In genomic region chr3:194373912-194374311, GRCh38 we compare ENCODE assay signal across 2 cellular contexts.
TF ChIP-seq lines count a peak whose summit lies in the region.

No MANE protein-coding gene starts in this region.

TF ChIP-seq in H1, 55 proteins besides CTCF, POLR2A, EP300 and RAD21:
- TF ChIP-seq USF2 (IDR thresholded peaks at IDR 0.05; ENCODE audit: low read length) (no peak), POU5F1 (IDR thresholded peaks at IDR 0.05; ENCODE audit: low read depth, low read length) (no peak), CBX8 (IDR thresholded peaks at IDR 0.05; ENCODE audit: borderline replicate concordance, low read depth, low read length) (no peak), POLR2AphosphoS5 (IDR thresholded peaks at IDR 0.05; ENCODE audit: low read depth, low read length) (no peak), BCL11A (IDR thresholded peaks at IDR 0.05; ENCODE audit: low read depth in 2 of 2, low read length in 2 of 2) (no peak), RXRA (IDR thresholded peaks at IDR 0.05; ENCODE audit: insufficient read depth, low read depth, low read length) (no peak), PHF8 (conservative IDR thresholded peaks at IDR 0.05; ENCODE audit: low read depth, low read length) (no peak), SAP30 (IDR thresholded peaks at IDR 0.05; ENCODE audit: insufficient read depth, insufficient replicate concordance, low read length) (no peak), CREB1 (IDR thresholded peaks at IDR 0.05) (no peak), SP1 (IDR thresholded peaks at IDR 0.05; ENCODE audit: low read depth, low read length) (no peak), SUZ12 (IDR thresholded peaks at IDR 0.05; ENCODE audit: low read length) (no peak), EZH2 (IDR thresholded peaks at IDR 0.05; ENCODE audit: low read depth, low read length, severe bottlenecking) (no peak), JUN (IDR thresholded peaks at IDR 0.05; ENCODE audit: low read depth, low read length) (no peak), NANOG (IDR thresholded peaks at IDR 0.05; ENCODE audit: insufficient read depth, low read depth, low read length, poor library complexity, severe bottlenecking) (no peak), HDAC6 (IDR thresholded peaks at IDR 0.05; ENCODE audit: low read depth, low read length) (no peak)

TF ChIP-seq in GM23338, 12 proteins besides CTCF, POLR2A, EP300 and RAD21:
- no peak for TF ChIP-seq ETS1 (IDR thresholded peaks at IDR 0.05)
- TF ChIP-seq CREB1 (CRISPR knock-in tag; IDR thresholded peaks at IDR 0.05; ENCODE audit: low read depth) = no peak
- TF ChIP-seq ZNF331 (CRISPR knock-in tag; IDR thresholded peaks at IDR 0.05; ENCODE audit: low read depth) = no peak
- TF ChIP-seq, protein P1, sequence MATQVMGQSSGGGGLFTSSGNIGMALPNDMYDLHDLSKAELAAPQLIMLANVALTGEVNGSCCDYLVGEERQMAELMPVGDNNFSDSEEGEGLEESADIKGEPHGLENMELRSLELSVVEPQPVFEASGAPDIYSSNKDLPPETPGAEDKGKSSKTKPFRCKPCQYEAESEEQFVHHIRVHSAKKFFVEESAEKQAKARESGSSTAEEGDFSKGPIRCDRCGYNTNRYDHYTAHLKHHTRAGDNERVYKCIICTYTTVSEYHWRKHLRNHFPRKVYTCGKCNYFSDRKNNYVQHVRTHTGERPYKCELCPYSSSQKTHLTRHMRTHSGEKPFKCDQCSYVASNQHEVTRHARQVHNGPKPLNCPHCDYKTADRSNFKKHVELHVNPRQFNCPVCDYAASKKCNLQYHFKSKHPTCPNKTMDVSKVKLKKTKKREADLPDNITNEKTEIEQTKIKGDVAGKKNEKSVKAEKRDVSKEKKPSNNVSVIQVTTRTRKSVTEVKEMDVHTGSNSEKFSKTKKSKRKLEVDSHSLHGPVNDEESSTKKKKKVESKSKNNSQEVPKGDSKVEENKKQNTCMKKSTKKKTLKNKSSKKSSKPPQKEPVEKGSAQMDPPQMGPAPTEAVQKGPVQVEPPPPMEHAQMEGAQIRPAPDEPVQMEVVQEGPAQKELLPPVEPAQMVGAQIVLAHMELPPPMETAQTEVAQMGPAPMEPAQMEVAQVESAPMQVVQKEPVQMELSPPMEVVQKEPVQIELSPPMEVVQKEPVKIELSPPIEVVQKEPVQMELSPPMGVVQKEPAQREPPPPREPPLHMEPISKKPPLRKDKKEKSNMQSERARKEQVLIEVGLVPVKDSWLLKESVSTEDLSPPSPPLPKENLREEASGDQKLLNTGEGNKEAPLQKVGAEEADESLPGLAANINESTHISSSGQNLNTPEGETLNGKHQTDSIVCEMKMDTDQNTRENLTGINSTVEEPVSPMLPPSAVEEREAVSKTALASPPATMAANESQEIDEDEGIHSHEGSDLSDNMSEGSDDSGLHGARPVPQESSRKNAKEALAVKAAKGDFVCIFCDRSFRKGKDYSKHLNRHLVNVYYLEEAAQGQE (IDR thresholded peaks at IDR 0.05; ENCODE audit: unreplicated experiment) = no peak
- no peak for TF ChIP-seq ZNF114 (CRISPR knock-in tag; IDR thresholded peaks at IDR 0.05)
- no peak for TF ChIP-seq NANOG (IDR thresholded peaks at IDR 0.05; ENCODE audit: borderline replicate concordance)
- no peak for TF ChIP-seq POLR2AphosphoS5 (IDR thresholded peaks at IDR 0.05; ENCODE audit: low read depth)
- TF ChIP-seq EZH2 (IDR thresholded peaks at IDR 0.05; ENCODE audit: low read depth, unreplicated experiment) = no peak
- TF ChIP-seq JUNB (IDR thresholded peaks at IDR 0.05; ENCODE audit: unreplicated experiment) = no peak
- TF ChIP-seq, protein P2, sequence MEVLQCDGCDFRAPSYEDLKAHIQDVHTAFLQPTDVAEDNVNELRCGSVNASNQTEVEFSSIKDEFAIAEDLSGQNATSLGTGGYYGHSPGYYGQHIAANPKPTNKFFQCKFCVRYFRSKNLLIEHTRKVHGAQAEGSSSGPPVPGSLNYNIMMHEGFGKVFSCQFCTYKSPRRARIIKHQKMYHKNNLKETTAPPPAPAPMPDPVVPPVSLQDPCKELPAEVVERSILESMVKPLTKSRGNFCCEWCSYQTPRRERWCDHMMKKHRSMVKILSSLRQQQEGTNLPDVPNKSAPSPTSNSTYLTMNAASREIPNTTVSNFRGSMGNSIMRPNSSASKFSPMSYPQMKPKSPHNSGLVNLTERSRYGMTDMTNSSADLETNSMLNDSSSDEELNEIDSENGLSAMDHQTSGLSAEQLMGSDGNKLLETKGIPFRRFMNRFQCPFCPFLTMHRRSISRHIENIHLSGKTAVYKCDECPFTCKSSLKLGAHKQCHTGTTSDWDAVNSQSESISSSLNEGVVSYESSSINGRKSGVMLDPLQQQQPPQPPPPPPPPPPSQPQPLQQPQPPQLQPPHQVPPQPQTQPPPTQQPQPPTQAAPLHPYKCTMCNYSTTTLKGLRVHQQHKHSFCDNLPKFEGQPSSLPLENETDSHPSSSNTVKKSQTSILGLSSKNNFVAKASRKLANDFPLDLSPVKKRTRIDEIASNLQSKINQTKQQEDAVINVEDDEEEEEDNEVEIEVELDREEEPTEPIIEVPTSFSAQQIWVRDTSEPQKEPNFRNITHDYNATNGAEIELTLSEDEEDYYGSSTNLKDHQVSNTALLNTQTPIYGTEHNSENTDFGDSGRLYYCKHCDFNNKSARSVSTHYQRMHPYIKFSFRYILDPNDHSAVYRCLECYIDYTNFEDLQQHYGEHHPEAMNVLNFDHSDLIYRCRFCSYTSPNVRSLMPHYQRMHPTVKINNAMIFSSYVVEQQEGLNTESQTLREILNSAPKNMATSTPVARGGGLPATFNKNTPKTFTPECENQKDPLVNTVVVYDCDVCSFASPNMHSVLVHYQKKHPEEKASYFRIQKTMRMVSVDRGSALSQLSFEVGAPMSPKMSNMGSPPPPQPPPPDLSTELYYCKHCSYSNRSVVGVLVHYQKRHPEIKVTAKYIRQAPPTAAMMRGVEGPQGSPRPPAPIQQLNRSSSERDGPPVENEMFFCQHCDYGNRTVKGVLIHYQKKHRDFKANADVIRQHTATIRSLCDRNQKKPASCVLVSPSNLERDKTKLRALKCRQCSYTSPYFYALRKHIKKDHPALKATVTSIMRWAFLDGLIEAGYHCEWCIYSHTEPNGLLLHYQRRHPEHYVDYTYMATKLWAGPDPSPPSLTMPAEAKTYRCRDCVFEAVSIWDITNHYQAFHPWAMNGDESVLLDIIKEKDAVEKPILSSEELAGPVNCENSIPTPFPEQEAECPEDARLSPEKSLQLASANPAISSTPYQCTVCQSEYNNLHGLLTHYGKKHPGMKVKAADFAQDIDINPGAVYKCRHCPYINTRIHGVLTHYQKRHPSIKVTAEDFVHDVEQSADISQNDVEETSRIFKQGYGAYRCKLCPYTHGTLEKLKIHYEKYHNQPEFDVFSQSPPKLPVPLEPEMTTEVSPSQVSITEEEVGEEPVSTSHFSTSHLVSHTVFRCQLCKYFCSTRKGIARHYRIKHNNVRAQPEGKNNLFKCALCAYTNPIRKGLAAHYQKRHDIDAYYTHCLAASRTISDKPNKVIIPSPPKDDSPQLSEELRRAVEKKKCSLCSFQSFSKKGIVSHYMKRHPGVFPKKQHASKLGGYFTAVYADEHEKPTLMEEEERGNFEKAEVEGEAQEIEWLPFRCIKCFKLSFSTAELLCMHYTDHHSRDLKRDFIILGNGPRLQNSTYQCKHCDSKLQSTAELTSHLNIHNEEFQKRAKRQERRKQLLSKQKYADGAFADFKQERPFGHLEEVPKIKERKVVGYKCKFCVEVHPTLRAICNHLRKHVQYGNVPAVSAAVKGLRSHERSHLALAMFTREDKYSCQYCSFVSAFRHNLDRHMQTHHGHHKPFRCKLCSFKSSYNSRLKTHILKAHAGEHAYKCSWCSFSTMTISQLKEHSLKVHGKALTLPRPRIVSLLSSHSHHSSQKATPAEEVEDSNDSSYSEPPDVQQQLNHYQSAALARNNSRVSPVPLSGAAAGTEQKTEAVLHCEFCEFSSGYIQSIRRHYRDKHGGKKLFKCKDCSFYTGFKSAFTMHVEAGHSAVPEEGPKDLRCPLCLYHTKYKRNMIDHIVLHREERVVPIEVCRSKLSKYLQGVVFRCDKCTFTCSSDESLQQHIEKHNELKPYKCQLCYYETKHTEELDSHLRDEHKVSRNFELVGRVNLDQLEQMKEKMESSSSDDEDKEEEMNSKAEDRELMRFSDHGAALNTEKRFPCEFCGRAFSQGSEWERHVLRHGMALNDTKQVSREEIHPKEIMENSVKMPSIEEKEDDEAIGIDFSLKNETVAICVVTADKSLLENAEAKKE (CRISPR knock-in tag; IDR thresholded peaks at IDR 0.05) = no peak
- no peak for TF ChIP-seq STAT1 (IDR thresholded peaks at IDR 0.05; ENCODE audit: unreplicated experiment)
- TF ChIP-seq EZH2phosphoT487 (IDR thresholded peaks at IDR 0.05; ENCODE audit: unreplicated experiment) = no peak
